ENCODE assay signal across 9 cellular contexts in genomic region chr17:6755281-6755680, GRCh38. TPM values are rescaled to one million over a fixed set of nuclear protein-coding genes. Genes with fewer than 3 reads are reported as not detected.
DNase-seq lines count a peak whose midpoint lies in the region; ATAC-seq and TF ChIP-seq lines count a peak whose summit lies in the region.
"Had no signal": no experiment of that assay in that cellular context is flagged by ENCODE, and none has a peak within 500 bp of the region (broad histone marks: within the 10 kb centered on the region; RNA-seq: fewer than 3 reads in every experiment).

No MANE protein-coding gene starts in this region.

- peak overlapping the region; percentile 87 to 99 (median 98) for H3K4me3 Mint-ChIP-seq in T-cell
- no peak overlapping the region for H3K4me3 Mint-ChIP-seq in type B pancreatic cell

- H3K27me3 ChIP-seq in foreskin keratinocyte: no peaks in the 10 kb centered on the region

- TF ChIP-seq CTCF in foreskin keratinocyte (conservative IDR thresholded peaks at IDR 0.05): no peak
- TF ChIP-seq CTCF in type B pancreatic cell (conservative IDR thresholded peaks at IDR 0.05): no peak

- peak overlapping the region; percentile 7 for H3K4me3 ChIP-seq in skeletal muscle cell (ENCODE audit: low read depth, low read length)

- peaks cover 26% of the 10 kb centered on the region for H3K36me3 Mint-ChIP-seq in T-cell
- no peaks in the 10 kb centered on the region for H3K36me3 Mint-ChIP-seq in type B pancreatic cell

- no peaks in the 10 kb centered on the region for H3K4me1 ChIP-seq in foreskin keratinocyte

- H3K27ac Mint-ChIP-seq in T-cell (peak overlapping the region; percentile 97 to 99), type B pancreatic cell (no peak overlapping the region)

- DNase-seq in EH (ENCODE audit: low read depth) (peak; percentile 43), T-cell (no peak), foreskin keratinocyte (no peak), skeletal muscle cell (ENCODE audit: low read depth) (peak; percentile 5), medulla oblongata (ENCODE audit: extremely low spot score) (no peak), cerebellar cortex (ENCODE audit: low spot score) (no peak), type B pancreatic cell (ENCODE audit: extremely low spot score, unreplicated experiment) (no peak)
- DNase-seq: NCI-H1105 treated with DMSO at 0.1 percent for 48 hours had no signal

- H3K27ac ChIP-seq in foreskin keratinocyte: peak overlapping the region; percentile 75

- H3K9me3 Mint-ChIP-seq in T-cell: no peaks in the 10 kb centered on the region
- no peaks in the 10 kb centered on the region for H3K9me3 Mint-ChIP-seq in type B pancreatic cell

- H3K27me3 Mint-ChIP-seq in T-cell (no peaks in the 10 kb centered on the region), type B pancreatic cell (peaks cover 34% of the 10 kb centered on the region)

- POLR2A ChIA-PET in T-cell (lab: Charles Lee): interaction anchor here in 1 of 2 donors (0.7 kb wide), 1 partner anchor 104 kb away, joined by 3 read pairs; no protein-coding TSS in a partner anchor

- CTCF ChIA-PET in T-cell (lab: Charles Lee): interaction anchor here in 1 of 2 donors (0.8 kb wide), 1 partner anchor 30 kb away, joined by 5 read pairs; no protein-coding TSS in a partner anchor

- ATAC-seq in T-cell (replicated peaks in 1 of 4) (no peak), foreskin keratinocyte (no peak), GM21529 (IDR thresholded peaks at IDR 0.05; ENCODE audit: unreplicated experiment) (no peak)

- peaks cover 57 to 59% (median 57%) of the 10 kb centered on the region in 3 donors for H3K4me1 Mint-ChIP-seq in T-cell
- peaks cover 5% of the 10 kb centered on the region for H3K4me1 Mint-ChIP-seq in type B pancreatic cell (ENCODE audit: unreplicated experiment)

RNA-seq across cellular contexts. Expression of gene XAF1, which starts 0.6 kb away (rescaled TPM):
- 100 to 1,000 TPM in 1 of 5 donors, 10 to 100 TPM in 4; 38.2 to 114 (median 72.5) TPM for total RNA-seq in T-cell
- total RNA-seq in foreskin keratinocyte: 27.4 and 47.3 TPM in 2 replicates
- 8.3 and 12.2 TPM in 2 replicates for polyA plus RNA-seq in foreskin keratinocyte
- 2.1 and 7.8 TPM in 2 replicates for total RNA-seq in type B pancreatic cell (ENCODE audit: low replicate concordance)

RNA-seq across cellular contexts. Expression of gene FBXO39, which starts 20.7 kb away (rescaled TPM):
- total RNA-seq in T-cell (1 to 10 TPM in 1 of 5 donors, under 1 TPM in 4; 0.26 to 1.4 (median 0.53) TPM), foreskin keratinocyte (0.25 and 0.92 TPM in 2 replicates), type B pancreatic cell (ENCODE audit: low replicate concordance) (0.26 TPM in 1 of 2 replicates, not detected in the other)
- 0.23 and 0.25 TPM in 2 replicates for polyA plus RNA-seq in foreskin keratinocyte

RNA-seq across cellular contexts. Expression of gene SLC13A5, which starts 42.1 kb away (rescaled TPM):
- under 1 TPM in 2 of 5 donors, not detected in 3; 0.13 TPM for total RNA-seq in T-cell
- total RNA-seq in foreskin keratinocyte: 0.74 and 1.4 TPM in 2 replicates
- polyA plus RNA-seq in foreskin keratinocyte: 0.75 and 1.4 TPM in 2 replicates
- 2.2 and 2.9 TPM in 2 replicates for total RNA-seq in type B pancreatic cell (ENCODE audit: low replicate concordance)

Comparison
In these comparisons a context has a peak if more than half of its experiments do, and no peak if none do; other contexts are left out.
1. DNase-seq: peak in EH (single experiment) and skeletal muscle cell (single experiment); none in T-cell (0 of 34), foreskin keratinocyte (0 of 2), medulla oblongata (single experiment), cerebellar cortex (single experiment) and type B pancreatic cell (single experiment).